In genomic region chr19:34430738-34431625, GRCh38 we compare ENCODE assay signal across 8 cellular contexts. TPM values are rescaled to one million over a fixed set of nuclear protein-coding genes. Genes with fewer than 3 reads are reported as not detected.
DNase-seq lines count a peak whose midpoint lies in the region; ATAC-seq, FAIRE-seq and TF ChIP-seq lines count a peak whose summit lies in the region.

No MANE protein-coding gene starts in this region.

- no peak overlapping the region for H2BK120ac ChIP-seq in H9 (ENCODE audit: low read depth, low read length, poor library complexity, severe bottlenecking)

- H3K23me2 ChIP-seq in H9 (ENCODE audit: insufficient read length, low read depth, low read length, poor library complexity, severe bottlenecking): peaks cover 3% of the 10 kb centered on the region

- peaks cover 25 to 57% (median 48%) of the 10 kb centered on the region in 3 experiments for H3K36me3 Mint-ChIP-seq in H9 (ENCODE audit: insufficient read depth in 1 of 3, low read depth in 3 of 3)
- H3K36me3 Mint-ChIP-seq in activated T-cell treated with anti-CD3 and anti-CD28 coated beads, Interleukin-2, amount 50 U/mL, for 72 hours (ENCODE audit: insufficient read depth in 2 of 2): peaks cover 4 to 14% of the 10 kb centered on the region in 2 donors

- no peak overlapping the region for H3K23ac ChIP-seq in H9 (ENCODE audit: insufficient read length, low read depth, low read length)

- H4K5ac ChIP-seq in H9 (ENCODE audit: insufficient read length, low read depth, low read length): no peak overlapping the region

- peak overlapping the region in 2 of 3 experiments; percentile 49 to 88; a peak in 5 of 7 replicates for H3K27ac Mint-ChIP-seq in H9
- peak overlapping the region; percentile 58 for H3K27ac Mint-ChIP-seq in activated T-cell treated with anti-CD3 and anti-CD28 coated beads, Interleukin-2, amount 50 U/mL, for 72 hours

- no peak overlapping the region for H4K8ac ChIP-seq in H9 (replicated peaks; ENCODE audit: insufficient read length, low read depth, low read length)

- H3K4me3 ChIP-seq in small intestine (ENCODE audit: low read depth in 1 of 2, low read length in 2 of 2): no peak overlapping the region

- no peak overlapping the region for H3K56ac ChIP-seq in H9 (ENCODE audit: insufficient read length, low read depth, low read length)

- peak; percentile 53 to 58 for ATAC-seq in activated T-cell treated with anti-CD3 and anti-CD28 coated beads, Interleukin-2, amount 50 U/mL, for 72 hours (replicated peaks in 1 of 2)

- H4K91ac ChIP-seq in H9 (ENCODE audit: insufficient read length, low read depth, low read length): no peak overlapping the region

- peak overlapping the region; percentile 0 for H3K4me2 ChIP-seq in H9 (ENCODE audit: insufficient read depth, insufficient read length, low read length)

- no peak overlapping the region for H2AK5ac ChIP-seq in H9 (ENCODE audit: insufficient read length, low read length)

- H3K4ac ChIP-seq in H9 (ENCODE audit: low read depth, low read length): no peak overlapping the region

- H2BK15ac ChIP-seq in H9 (ENCODE audit: low read depth, low read length): no peak overlapping the region

- peak; percentile 76 for TF ChIP-seq CTCF in H9 (conservative IDR thresholded peaks at IDR 0.05)

- no peak overlapping the region for H2BK5ac ChIP-seq in H9 (ENCODE audit: insufficient read length, low read length)

- no peaks in the 10 kb centered on the region for H3K27me3 ChIP-seq in H9 (ENCODE audit: insufficient read depth, low read length)
- no peaks in the 10 kb centered on the region for H3K27me3 ChIP-seq in small intestine (ENCODE audit: control insufficient read depth in 2 of 2, insufficient read depth in 2 of 2, low read length in 2 of 2)

- H3K9me3 ChIP-seq in H9 (ENCODE audit: control insufficient read depth, low read depth, low read length) (no peaks in the 10 kb centered on the region), small intestine (ENCODE audit: control insufficient read depth, low read depth) (no peaks in the 10 kb centered on the region)

- H3K4me1 ChIP-seq in H9 (ENCODE audit: insufficient read depth, low read length): no peaks in the 10 kb centered on the region; the same call in 1 of the 2 replicates
- peaks cover 0 to 8% of the 10 kb centered on the region in 2 donors for H3K4me1 ChIP-seq in small intestine (ENCODE audit: control insufficient read depth in 2 of 2, insufficient read depth in 1 of 2, low read depth in 1 of 2, low read length in 1 of 2)

- peak overlapping the region; percentile 97 to 98 for H3K4me3 Mint-ChIP-seq in H9
- H3K4me3 Mint-ChIP-seq in activated T-cell treated with anti-CD3 and anti-CD28 coated beads, Interleukin-2, amount 50 U/mL, for 72 hours: peak overlapping the region; percentile 88 to 93

- H3K27ac ChIP-seq in H9 (ENCODE audit: insufficient read length, low read depth, low read length) (no peak overlapping the region), small intestine (ENCODE audit: low read depth in 1 of 2, low read length in 1 of 2) (no peak overlapping the region)

- H4K20me1 ChIP-seq in H9 (ENCODE audit: control insufficient read depth, insufficient read depth, insufficient read length): no peaks in the 10 kb centered on the region

- peaks cover 3 to 6% of the 10 kb centered on the region in 2 donors for H3K36me3 ChIP-seq in small intestine (ENCODE audit: control insufficient read depth in 2 of 2, insufficient read depth in 2 of 2, low read length in 2 of 2)

- H3K9me3 Mint-ChIP-seq in H9: no peaks in the 10 kb centered on the region
- no peaks in the 10 kb centered on the region for H3K9me3 Mint-ChIP-seq in activated T-cell treated with anti-CD3 and anti-CD28 coated beads, Interleukin-2, amount 50 U/mL, for 72 hours

- no peak overlapping the region for H3K9ac ChIP-seq in H9 (ENCODE audit: extremely low read depth, insufficient read length, low read length)

- no peak overlapping the region for H2BK20ac ChIP-seq in H9 (ENCODE audit: low read depth, low read length, poor library complexity, severe bottlenecking)

- no peak for FAIRE-seq in small intestine (lab: Jason Lieb, UNC)

- no peak overlapping the region for H3K18ac ChIP-seq in H9 (ENCODE audit: insufficient read length, low read depth, low read length)

- H3K14ac ChIP-seq in H9 (ENCODE audit: insufficient read depth, low read length): no peak overlapping the region

- no peak overlapping the region for H2AFZ ChIP-seq in H9 (ENCODE audit: low read length)

- no peak overlapping the region for H3T11ph ChIP-seq in H9 (ENCODE audit: low read length)

- H2BK12ac ChIP-seq in H9 (ENCODE audit: insufficient read length, low read depth, low read length): no peak overlapping the region

- H3K79me2 ChIP-seq in H9 (ENCODE audit: insufficient read depth, low read length): peaks cover 38% of the 10 kb centered on the region; the same call in 1 of the 2 replicates

- DNase-seq in NCI-H1436 (lab: John Stamatoyannopoulos, UW) (peak; percentile 5), NCI-H1436 treated with DMSO at 0.1 percent for 48 hours (lab: John Stamatoyannopoulos, UW) (no peak), H9 (no peak), NCI-H526 (lab: John Stamatoyannopoulos, UW) (peak; percentile 29 to 82), globus pallidus (ENCODE audit: low spot score) (peak; percentile 18), small intestine (peak; percentile 48), NK-92 (lab: John Stamatoyannopoulos, UW; ENCODE audit: unreplicated experiment) (no peak)
- peak; percentile 41 to 57 for DNase-seq in activated T-cell treated with anti-CD3 and anti-CD28 coated beads, Interleukin-2, amount 50 U/mL, for 72 hours

- WGBS in H9 (ENCODE audit: extremely low coverage, insufficient read length, low lambda C conversion rate): no CpG with 5 or more reads among the region's 6 CpGs
- 40 to 41% (median 41%) methylated on average over 6 of the region's 6 CpGs for WGBS in small intestine, 3 donors

- H3K27me3 Mint-ChIP-seq in H9 (ENCODE audit: low read depth): no peaks in the 10 kb centered on the region; the same call in 1 of the 2 replicates
- no peaks in the 10 kb centered on the region for H3K27me3 Mint-ChIP-seq in activated T-cell treated with anti-CD3 and anti-CD28 coated beads, Interleukin-2, amount 50 U/mL, for 72 hours (ENCODE audit: low read depth)

- peaks cover 6% of the 10 kb centered on the region for H3K79me1 ChIP-seq in H9 (ENCODE audit: insufficient read depth, low read depth, low read length, poor library complexity, severe bottlenecking)

- H3K4me1 Mint-ChIP-seq in H9: peaks cover 15 to 24% of the 10 kb centered on the region in 2 experiments
- peaks cover 54% of the 10 kb centered on the region for H3K4me1 Mint-ChIP-seq in activated T-cell treated with anti-CD3 and anti-CD28 coated beads, Interleukin-2, amount 50 U/mL, for 72 hours (ENCODE audit: low read depth)

RNA-seq across cellular contexts. Expression of gene UBA2, which starts 2.8 kb away (rescaled TPM):
- total RNA-seq in H9 (2021): 204 and 206 TPM in 2 replicates
- 100 to 1,000 TPM; 153 to 183 TPM for total RNA-seq in activated T-cell treated with anti-CD3 and anti-CD28 coated beads, Interleukin-2, amount 50 U/mL, for 72 hours
- 10 to 100 TPM; 29.3 to 77.3 (median 40.8) TPM for polyA plus RNA-seq in small intestine

RNA-seq across cellular contexts. Expression of gene PDCD2L, which starts 26.8 kb away (rescaled TPM):
- 40.5 and 43.3 TPM in 2 replicates for total RNA-seq in H9 (2021)
- 10 to 100 TPM; 23.2 to 34.4 TPM for total RNA-seq in activated T-cell treated with anti-CD3 and anti-CD28 coated beads, Interleukin-2, amount 50 U/mL, for 72 hours
- polyA plus RNA-seq in small intestine: 10 to 100 TPM in 1 of 3 donors, 1 to 10 TPM in 2; 3.1 to 12.0 (median 6.2) TPM

RNA-seq across cellular contexts. Expression of gene WTIP, which starts 50.6 kb away (rescaled TPM):
- total RNA-seq in H9 (2021): 32.5 and 35.1 TPM in 2 replicates
- total RNA-seq in activated T-cell treated with anti-CD3 and anti-CD28 coated beads, Interleukin-2, amount 50 U/mL, for 72 hours: under 1 TPM; 0.30 to 0.70 TPM
- 1 to 10 TPM in 2 of 3 donors, not detected in 1; 2.4 to 5.8 TPM for polyA plus RNA-seq in small intestine

Comparison
In these comparisons a context has a peak if more than half of its experiments do, and no peak if none do; other contexts are left out.
1. DNase-seq: peak in NCI-H1436 (single experiment), NCI-H526 (2 of 2), activated T-cell treated with anti-CD3 and anti-CD28 coated beads, Interleukin-2, amount 50 U/mL, for 72 hours (2 of 2), globus pallidus (single experiment) and small intestine (single experiment); none in NCI-H1436 treated with DMSO at 0.1 percent for 48 hours (single experiment), H9 (single experiment) and NK-92 (single experiment).
2. RNA of gene WTIP, which starts 50.6 kb away (total RNA-seq): 32.5 to 35.1 TPM in H9; 0.30 to 0.70 TPM in activated T-cell treated with anti-CD3 and anti-CD28 coated beads, Interleukin-2, amount 50 U/mL, for 72 hours; every median in the first group is over 10 times any median in the second.